21 cellular contexts compared by ENCODE assay signal in genomic region chr2:8198776-8199382, GRCh38.
DNase-seq lines count a peak whose midpoint lies in the region; ATAC-seq, FAIRE-seq and TF ChIP-seq lines count a peak whose summit lies in the region.
"Had no signal": no experiment of that assay in that cellular context is flagged by ENCODE, and none has a peak within 500 bp of the region (broad histone marks: within the 10 kb centered on the region; RNA-seq: fewer than 3 reads in every experiment).

No MANE protein-coding gene starts in this region.

- H3K4me2 ChIP-seq in neuronal stem cell (ENCODE audit: insufficient read depth, low read length, poor library complexity, severe bottlenecking): no peak overlapping the region
- H3K4me2 ChIP-seq in trophoblast cell (ENCODE audit: low read length): no peak overlapping the region
- H3K4me2 ChIP-seq: KMS-11 had no signal

- H3K9ac ChIP-seq in neuronal stem cell (ENCODE audit: low read depth, low read length, poor library complexity) (no peak overlapping the region), trophoblast cell (ENCODE audit: low read length) (no peak overlapping the region)
- H3K9ac ChIP-seq: GM23248, KMS-11 had no signal

- H3K27ac Mint-ChIP-seq in dendritic cell treated with granulocyte-macrophage colony-stimulating factor and Interleukin-4, amounts not matched to agents 40 ng/mL and 50 ng/mL, for 4 days: peak overlapping the region; percentile 33

- no peaks in the 10 kb centered on the region for H3K79me1 ChIP-seq in neuronal stem cell (ENCODE audit: low read depth, low read length)
- H3K79me1 ChIP-seq in trophoblast cell (ENCODE audit: low read length): no peaks in the 10 kb centered on the region

- H4K8ac ChIP-seq in neuronal stem cell (ENCODE audit: low read depth, low read length) (no peak overlapping the region), trophoblast cell (ENCODE audit: low read depth, low read length) (no peak overlapping the region)

- peak; percentile 69 for FAIRE-seq in GM12892 (lab: Jason Lieb, UNC)

- H3K9me3 Mint-ChIP-seq in dendritic cell treated with granulocyte-macrophage colony-stimulating factor and Interleukin-4, amounts not matched to agents 40 ng/mL and 50 ng/mL, for 4 days: peaks cover 19% of the 10 kb centered on the region

- no peak overlapping the region for H4K91ac ChIP-seq in neuronal stem cell (ENCODE audit: low read depth, low read length, poor library complexity)
- H4K91ac ChIP-seq in trophoblast cell (ENCODE audit: low read depth, low read length): no peak overlapping the region

- intact Hi-C loops in dendritic cell treated with granulocyte-macrophage colony-stimulating factor and Interleukin-4, amounts not matched to agents 40 ng/mL and 50 ng/mL, for 4 days (cut with micrococcal nuclease): no loop called here
- intact Hi-C loops in right cardiac atrium (cut with DNase I): no loop called here

- H3K36me3 Mint-ChIP-seq in dendritic cell treated with granulocyte-macrophage colony-stimulating factor and Interleukin-4, amounts not matched to agents 40 ng/mL and 50 ng/mL, for 4 days (ENCODE audit: low read depth): peaks cover 6% of the 10 kb centered on the region

- peak overlapping the region; percentile 76 for H3K18ac ChIP-seq in neuronal stem cell (ENCODE audit: low read length)
- H3K18ac ChIP-seq in trophoblast cell (ENCODE audit: low read length): no peak overlapping the region

- H3K14ac ChIP-seq in neuronal stem cell (ENCODE audit: low read length) (no peak overlapping the region), trophoblast cell (ENCODE audit: low read length) (no peak overlapping the region)

- H3K36me3 ChIP-seq in neuronal stem cell (replicated peaks in 1 of 2; ENCODE audit: control insufficient read depth in 2 of 2, insufficient read depth in 2 of 2, low read length in 2 of 2) (no peaks in the 10 kb centered on the region), trophoblast cell (ENCODE audit: control insufficient read depth in 1 of 2, insufficient read depth in 2 of 2, low read length in 2 of 2) (no peaks in the 10 kb centered on the region)

- peaks cover 30% of the 10 kb centered on the region for H3K4me1 Mint-ChIP-seq in dendritic cell treated with granulocyte-macrophage colony-stimulating factor and Interleukin-4, amounts not matched to agents 40 ng/mL and 50 ng/mL, for 4 days (ENCODE audit: low read depth)
- H3K4me1 Mint-ChIP-seq: CD4-positive, alpha-beta memory T cell had no signal

- H3K4me3 Mint-ChIP-seq in dendritic cell treated with granulocyte-macrophage colony-stimulating factor and Interleukin-4, amounts not matched to agents 40 ng/mL and 50 ng/mL, for 4 days: no peak overlapping the region
- H3K4me3 Mint-ChIP-seq: CD4-positive, alpha-beta memory T cell had no signal

- ATAC-seq in right cardiac atrium: no peak
- ATAC-seq in activated CD4-positive, CD25-positive, alpha-beta regulatory T cell treated with anti-CD3 and anti-CD28 coated beads, Interleukin-2, amount 50 U/mL, for 24 hours: no peak

- H3K23ac ChIP-seq in neuronal stem cell (ENCODE audit: low read depth, low read length, poor library complexity) (no peak overlapping the region), trophoblast cell (ENCODE audit: low read length) (no peak overlapping the region)

- no peaks in the 10 kb centered on the region for H3K27me3 ChIP-seq in neuronal stem cell (ENCODE audit: control insufficient read depth in 3 of 3, insufficient read depth in 3 of 3, low read depth in 1 of 3, low read length in 3 of 3)
- no peaks in the 10 kb centered on the region for H3K27me3 ChIP-seq in trophoblast cell (ENCODE audit: insufficient read depth, low read length)
- no peaks in the 10 kb centered on the region for H3K27me3 ChIP-seq in right cardiac atrium (ENCODE audit: control insufficient read depth, insufficient read depth)

- peaks cover 2% of the 10 kb centered on the region for H3K27me3 Mint-ChIP-seq in dendritic cell treated with granulocyte-macrophage colony-stimulating factor and Interleukin-4, amounts not matched to agents 40 ng/mL and 50 ng/mL, for 4 days
- H3K27me3 Mint-ChIP-seq: CD4-positive, alpha-beta memory T cell had no signal

- H3K9me3 ChIP-seq in neuronal stem cell (replicated peaks in 1 of 2; ENCODE audit: control insufficient read depth in 2 of 2, insufficient read depth in 1 of 2, low read depth in 1 of 2, low read length in 2 of 2) (no peaks in the 10 kb centered on the region), trophoblast cell (ENCODE audit: insufficient read depth, low read depth, low read length) (no peaks in the 10 kb centered on the region), right cardiac atrium (ENCODE audit: control insufficient read depth, low read length) (no peaks in the 10 kb centered on the region)

- no peaks in the 10 kb centered on the region for H3K79me2 ChIP-seq in trophoblast cell (ENCODE audit: control insufficient read depth, insufficient read depth, low read length, poor library complexity)

- no peak overlapping the region for H2BK120ac ChIP-seq in neuronal stem cell (ENCODE audit: low read depth, low read length)
- no peak overlapping the region for H2BK120ac ChIP-seq in trophoblast cell (ENCODE audit: insufficient read depth, low read length, poor library complexity)

- H3K4me1 ChIP-seq in neuronal stem cell (ENCODE audit: control insufficient read depth in 2 of 2, insufficient read depth in 1 of 2, low read depth in 1 of 2, low read length in 2 of 2): peaks cover under 1 to 4% of the 10 kb centered on the region in 2 donors
- no peaks in the 10 kb centered on the region for H3K4me1 ChIP-seq in trophoblast cell (ENCODE audit: control insufficient read depth in 1 of 2, insufficient read depth in 2 of 2, low read length in 2 of 2)
- H3K4me1 ChIP-seq in right cardiac atrium (ENCODE audit: control insufficient read depth, insufficient read depth, low read length): no peaks in the 10 kb centered on the region

- H3K4me3 ChIP-seq in neuronal stem cell (ENCODE audit: low read length in 2 of 2) (no peak overlapping the region), trophoblast cell (ENCODE audit: low read depth, low read length) (no peak overlapping the region), right cardiac atrium (ENCODE audit: low read length) (no peak overlapping the region)
- H3K4me3 ChIP-seq: GM23248 had no signal

- no peak overlapping the region for H4K12ac ChIP-seq in trophoblast cell (ENCODE audit: low read depth, low read length)

- H2BK15ac ChIP-seq in neuronal stem cell (ENCODE audit: low read length): peak overlapping the region; percentile 52

- no CpG with 5 or more reads among the region's 1 CpG for WGBS in neuronal stem cell (ENCODE audit: extremely low coverage in 2 of 2, insufficient read length in 2 of 2, insufficient replicate concordance in 1 of 2), 2 donors
- no CpG with 5 or more reads among the region's 1 CpG for WGBS in trophoblast cell (ENCODE audit: extremely low coverage, insufficient coverage, insufficient read length)
- WGBS in right cardiac atrium: 87% methylated on average over 1 of the region's 1 CpG

- H3K27ac ChIP-seq in neuronal stem cell (replicated peaks; ENCODE audit: low read length): no peak overlapping the region
- H3K27ac ChIP-seq in trophoblast cell (ENCODE audit: low read depth, low read length): no peak overlapping the region
- H3K27ac ChIP-seq in right cardiac atrium (ENCODE audit: low read length): no peak overlapping the region
- H3K27ac ChIP-seq: GM23248, KMS-11 had no signal

- no peak overlapping the region for H2BK5ac ChIP-seq in neuronal stem cell (ENCODE audit: low read length)
- H2BK5ac ChIP-seq in trophoblast cell (ENCODE audit: low read depth, low read length, poor library complexity): no peak overlapping the region

- no peak for TF ChIP-seq POLR2A in GM12892 (IDR thresholded peaks at IDR 0.05; ENCODE audit: low read depth, low read length)

- peak overlapping the region; percentile 97 for H2BK12ac ChIP-seq in neuronal stem cell (ENCODE audit: low read length)
- H2BK12ac ChIP-seq in trophoblast cell (ENCODE audit: low read length): no peak overlapping the region

- peak overlapping the region; percentile 72 for H3K4ac ChIP-seq in neuronal stem cell (ENCODE audit: low read length)
- no peak overlapping the region for H3K4ac ChIP-seq in trophoblast cell (ENCODE audit: low read depth, low read length)

- no peak for DNase-seq in GM12892 (ENCODE audit: insufficient read length)
- DNase-seq in SKM-1 treated with dmso at 0.1 percent for 144 hours (lab: John Stamatoyannopoulos, UW; ENCODE audit: unreplicated experiment): peak; percentile 25
- DNase-seq in neuronal stem cell (ENCODE audit: low spot score): no peak
- no peak for DNase-seq in trophoblast cell
- no peak for DNase-seq in NCI-H2196 treated with DMSO at 0.1 percent for 48 hours (lab: John Stamatoyannopoulos, UW; ENCODE audit: unreplicated experiment)
- DNase-seq in right cardiac atrium: no peak
- DNase-seq: ACHN; Calu3; CD4-positive, alpha-beta memory T cell; DMS53; GM23248; NCI-H1092 treated with DMSO at 0.1 percent for 48 hours; NCI-H2107; NCI-H345; NCI-H69; OCI-M1; RPMI8226; SIG-M5 had no signal

- peak overlapping the region; percentile 9 for H2AK5ac ChIP-seq in neuronal stem cell (ENCODE audit: low read depth, low read length)
- H2AK5ac ChIP-seq in trophoblast cell (ENCODE audit: low read length): no peak overlapping the region

- H2AFZ ChIP-seq in neuronal stem cell (ENCODE audit: low read length): no peak overlapping the region
- no peak overlapping the region for H2AFZ ChIP-seq in trophoblast cell (ENCODE audit: insufficient read depth, low read length, poor library complexity)
- H2AFZ ChIP-seq: GM23248 had no signal
